In genomic region chr15:82468205-82468604, GRCh38 we compare ENCODE assay signal across 8 cellular contexts. TPM values are rescaled to one million over a fixed set of nuclear protein-coding genes. Genes with fewer than 3 reads are reported as not detected.
DNase-seq lines count a peak whose midpoint lies in the region; ATAC-seq and TF ChIP-seq lines count a peak whose summit lies in the region.
"Not testable (repeated sequence)": the region's sequence is repeated elsewhere in the genome, so short reads cannot be mapped to it uniquely, and the experiment has no call there.

No MANE protein-coding gene starts in this region.

- H3K27me3 ChIP-seq in right lobe of liver, result not testable (repeated sequence)

- H3K27ac Mint-ChIP-seq in central memory CD8-positive, alpha-beta T cell (ENCODE audit: low read depth); stimulated activated effector memory CD8-positive, alpha-beta T cell treated with anti-CD3 and anti-CD28 coated beads, Interleukin-12 subunit alpha, Interleukin-12 subunit beta, amount 100 ng/mL, for 72 hours: not testable (repeated sequence)

- TF ChIP-seq CTCF in GM12875 (IDR thresholded peaks at IDR 0.05; ENCODE audit: borderline replicate concordance, insufficient read depth, low read depth, low read length) (0 out of 2 replicates have a peak, but pooled peaks have one; percentile 8), right lobe of liver (IDR thresholded peaks at IDR 0.05) (peak in 2 of 4 donors; percentile 9 to 32)

- DNase-seq in activated CD4-positive, alpha-beta T cell treated with anti-CD3 and anti-CD28 coated beads, Interleukin-2, amount 50 U/mL, for 48 hours, result peak; percentile 4 to 7
- DNase-seq in central memory CD8-positive, alpha-beta T cell (ENCODE audit: low spot score in 2 of 2); right lobe of liver: not testable (repeated sequence)
- DNase-seq in stimulated activated effector memory CD8-positive, alpha-beta T cell treated with anti-CD3 and anti-CD28 coated beads, Interleukin-12 subunit alpha, Interleukin-12 subunit beta, amount 100 ng/mL, for 72 hours (ENCODE audit: low spot score in 2 of 2), result peak in 1 of 2 donors; percentile 68

- not testable (repeated sequence) for H3K4me1 Mint-ChIP-seq in central memory CD8-positive, alpha-beta T cell; stimulated activated effector memory CD8-positive, alpha-beta T cell treated with anti-CD3 and anti-CD28 coated beads, Interleukin-12 subunit alpha, Interleukin-12 subunit beta, amount 100 ng/mL, for 72 hours

- TF ChIP-seq POLR2A in right lobe of liver (IDR thresholded peaks at IDR 0.05), result not testable (repeated sequence)

- intact Hi-C loops in right lobe of liver (cut with DNase I), result not testable (repeated sequence)

- not testable (repeated sequence) for H3K4me3 ChIP-seq in GM12875 (ENCODE audit: low read depth, low read length); right lobe of liver

- H3K27me3 Mint-ChIP-seq in central memory CD8-positive, alpha-beta T cell, result not testable (repeated sequence)

- H3K9me3 Mint-ChIP-seq in central memory CD8-positive, alpha-beta T cell; stimulated activated effector memory CD8-positive, alpha-beta T cell treated with anti-CD3 and anti-CD28 coated beads, Interleukin-12 subunit alpha, Interleukin-12 subunit beta, amount 100 ng/mL, for 72 hours: not testable (repeated sequence)

- H3K36me3 ChIP-seq in right lobe of liver, result not testable (repeated sequence)

- not testable (repeated sequence) for H3K36me3 Mint-ChIP-seq in central memory CD8-positive, alpha-beta T cell (ENCODE audit: insufficient read depth); stimulated activated effector memory CD8-positive, alpha-beta T cell treated with anti-CD3 and anti-CD28 coated beads, Interleukin-12 subunit alpha, Interleukin-12 subunit beta, amount 100 ng/mL, for 72 hours

- ATAC-seq in GM19467 (IDR thresholded peaks at IDR 0.05; ENCODE audit: unreplicated experiment) (peak; percentile 95), HG02678 (IDR thresholded peaks at IDR 0.05; ENCODE audit: unreplicated experiment) (peak; percentile 94), HG03342 (IDR thresholded peaks at IDR 0.05; ENCODE audit: unreplicated experiment) (peak; percentile 95), right lobe of liver (peak; percentile 86 to 98 (median 95))
- peak; percentile 84 for ATAC-seq in central memory CD8-positive, alpha-beta T cell (replicated peaks; ENCODE audit: extremely low read depth, poor library complexity, severe bottlenecking)
- peak; percentile 92 for ATAC-seq in stimulated activated effector memory CD8-positive, alpha-beta T cell treated with anti-CD3 and anti-CD28 coated beads, Interleukin-12 subunit alpha, Interleukin-12 subunit beta, amount 100 ng/mL, for 72 hours

- not testable (repeated sequence) for H3K9me3 ChIP-seq in right lobe of liver

- not testable (repeated sequence) for H3K4me3 Mint-ChIP-seq in central memory CD8-positive, alpha-beta T cell; stimulated activated effector memory CD8-positive, alpha-beta T cell treated with anti-CD3 and anti-CD28 coated beads, Interleukin-12 subunit alpha, Interleukin-12 subunit beta, amount 100 ng/mL, for 72 hours

- no CpG with 5 or more reads among the region's 11 CpGs for WGBS in right lobe of liver (ENCODE audit: insufficient coverage, low coverage, low lambda C conversion rate, missing lambda C conversion rate)

- H3K27ac ChIP-seq in right lobe of liver, result not testable (repeated sequence)

- not testable (repeated sequence) for H3K4me1 ChIP-seq in right lobe of liver

RNA-seq across cellular contexts. Expression of gene GOLGA6L9, which starts 38.6 kb away (rescaled TPM):
- total RNA-seq in right lobe of liver, result 1 to 10 TPM in 3 of 6 experiments, under 1 TPM in 3; 0.49 to 1.2 (median 0.94) TPM
